ENCODE assay signal across 8 cellular contexts in the genomic region with DNA sequence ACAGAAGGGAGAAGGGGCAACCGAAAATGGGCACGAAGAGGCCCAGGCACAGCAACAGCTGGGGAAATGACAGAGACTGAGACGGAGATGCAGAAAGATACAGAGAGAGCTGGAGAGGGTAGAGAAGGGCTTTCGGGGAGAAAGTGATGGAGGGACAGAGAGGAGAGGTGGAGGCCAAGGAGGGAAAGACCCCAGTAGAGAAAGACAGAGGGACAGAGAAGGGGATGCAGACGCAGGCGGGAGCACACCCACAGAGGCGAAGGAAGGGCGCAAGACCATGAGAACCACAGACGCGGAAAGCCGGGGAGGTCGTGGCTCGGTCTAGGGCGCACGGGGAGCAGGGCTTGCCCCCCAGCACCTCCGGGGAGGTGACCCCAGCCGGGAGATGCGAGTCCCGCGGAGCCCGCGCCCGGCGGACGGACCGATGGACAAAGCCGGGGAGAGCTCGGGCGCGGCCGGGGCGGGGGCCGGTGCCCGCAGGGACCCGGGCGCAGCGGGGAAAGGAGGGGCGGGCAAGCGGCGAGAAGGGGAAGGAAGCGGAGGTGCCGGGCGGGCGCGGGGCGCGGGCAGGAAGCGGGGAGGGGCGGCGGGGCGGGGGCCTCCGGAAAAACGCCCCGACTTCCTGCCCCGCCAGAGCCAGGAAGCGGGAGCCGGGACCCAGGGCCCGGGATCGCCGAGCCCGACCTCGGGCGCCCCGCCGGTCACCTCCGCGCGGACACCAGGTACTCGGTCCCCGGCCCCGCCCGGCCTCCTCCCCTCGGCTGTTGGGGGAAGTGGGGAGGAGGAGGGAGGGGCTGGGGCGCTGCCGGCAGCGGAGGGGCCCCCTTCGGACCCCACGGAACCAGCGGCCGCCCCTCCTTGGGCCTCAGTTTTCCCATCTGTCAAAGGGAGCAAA. TPM values are rescaled to one million over a fixed set of nuclear protein-coding genes. Genes with fewer than 3 reads are reported as not detected.
DNase-seq lines count a peak whose midpoint lies in the region; ATAC-seq and TF ChIP-seq lines count a peak whose summit lies in the region.

Gene ARHGEF1, plus strand, starts transcription at position 617 of the 895 bp plus-strand sequence. CDS start 4,899 bp downstream, outside the sequence.

- intact Hi-C loops in vagina (cut with DNase I) = loop anchor here (5.0 kb wide), 1 partner anchor 74 kb away; the partner anchor contains the start of gene RABAC1

- H3K27ac Mint-ChIP-seq in nephron = peak within 1 kb of the TSS; percentile 72 to 98 (median 90)

- peaks cover 11% of the 10 kb centered on the region for H3K4me1 Mint-ChIP-seq in nephron

- H3K27me3 ChIP-seq in vagina = no peaks in the 10 kb centered on the region

- peak in 1 of 2 donors; percentile 24 for TF ChIP-seq POLR2A in vagina (IDR thresholded peaks at IDR 0.05)

- peaks cover 44% of the 10 kb centered on the region for H3K4me1 ChIP-seq in vagina

- no peaks in the 10 kb centered on the region for H3K9me3 Mint-ChIP-seq in nephron

- peaks cover 12% of the 10 kb centered on the region for H3K27me3 Mint-ChIP-seq in nephron (ENCODE audit: low read depth)

- H3K36me3 Mint-ChIP-seq in nephron (ENCODE audit: low read depth) = no peaks in the 10 kb centered on the region

- no peaks in the 10 kb centered on the region for H3K9me3 ChIP-seq in vagina

- peak in 2 of 3 experiments; percentile 50 to 58 for DNase-seq in NCI-H1417 (lab: John Stamatoyannopoulos, UW)
- no peak for DNase-seq in NCI-H1417 treated with DMSO at 0.1 percent for 48 hours (lab: John Stamatoyannopoulos, UW)
- peak; percentile 82 for DNase-seq in NCI-H69 (lab: John Stamatoyannopoulos, UW)
- DNase-seq in activated T-cell treated with anti-CD3 and anti-CD28 coated beads, Interleukin-2, amount 50 U/mL, for 48 hours = peak; percentile 66 to 77
- peak; percentile 37 for DNase-seq in fibroblast of gingiva (ENCODE audit: low read depth)
- DNase-seq in vagina (ENCODE audit: extremely low spot score in 2 of 2) = no peak

- H3K36me3 ChIP-seq in vagina = no peaks in the 10 kb centered on the region

- TF ChIP-seq CTCF in nephron (IDR thresholded peaks at IDR 0.05; ENCODE audit: unreplicated experiment in 3 of 3) (no peak), vagina (IDR thresholded peaks at IDR 0.05) (no peak)

- H3K4me3 Mint-ChIP-seq in nephron = peak within 1 kb of the TSS; percentile 97 to 100 (median 99)

- ATAC-seq in GM18519 (IDR thresholded peaks at IDR 0.05; ENCODE audit: low FRiP score, unreplicated experiment) = no peak

- H3K4me3 ChIP-seq in vagina = peak within 1 kb of the TSS; percentile 61 to 82

- H3K27ac ChIP-seq in vagina = peak within 1 kb of the TSS; percentile 78

RNA-seq across cellular contexts. Expression of gene ARHGEF1, which starts in this region (rescaled TPM):
- 114 TPM for total RNA-seq in vagina

Comparison
In these comparisons a context has a peak if more than half of its experiments do, and no peak if none do; other contexts are left out.
1. DNase-seq: peak in NCI-H1417 (2 of 3), NCI-H69 (single experiment), activated T-cell treated with anti-CD3 and anti-CD28 coated beads, Interleukin-2, amount 50 U/mL, for 48 hours (2 of 2) and fibroblast of gingiva (single experiment); none in NCI-H1417 treated with DMSO at 0.1 percent for 48 hours (single experiment) and vagina (0 of 2).